Comparison of ENCODE assay signal across 16 cellular contexts in the genomic region with DNA sequence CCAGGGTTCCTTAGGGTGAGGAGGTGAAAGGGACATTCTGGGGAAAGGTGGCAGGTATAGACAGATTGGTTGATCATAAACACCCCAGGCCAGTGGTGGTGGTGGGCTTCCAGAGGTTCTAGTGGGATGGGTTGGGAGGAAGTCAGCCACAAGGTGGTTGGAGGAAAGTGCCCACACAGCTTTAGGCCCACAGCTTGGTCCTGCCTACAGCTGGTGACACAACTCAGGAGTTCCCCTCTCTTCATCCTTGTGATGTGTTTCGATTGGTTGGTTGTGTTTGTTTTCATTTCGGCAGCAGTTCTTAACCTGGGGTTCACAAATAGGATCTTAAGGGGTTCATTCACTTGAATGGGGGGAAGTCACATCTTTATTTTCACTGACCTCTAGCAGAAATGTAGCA.
DNase-seq lines count a peak whose midpoint lies in the region; ATAC-seq, FAIRE-seq and TF ChIP-seq lines count a peak whose summit lies in the region.
"Had no signal": no experiment of that assay in that cellular context is flagged by ENCODE, and none has a peak within 500 bp of the region (broad histone marks: within the 10 kb centered on the region; RNA-seq: fewer than 3 reads in every experiment).

No MANE protein-coding gene starts in this region.

- H3K4me1 Mint-ChIP-seq in T-cell = peaks cover 7 to 14% (median 7%) of the 10 kb centered on the region in 3 donors

- 14% methylated on average over 1 of the region's 2 CpGs for WGBS in K562 (ENCODE audit: insufficient coverage, low coverage, missing lambda C conversion rate)

- FAIRE-seq in GM12892 (lab: Jason Lieb, UNC) (peak; percentile 81), K562 (lab: Jason Lieb, UNC) (no peak)
- FAIRE-seq: TTC549 had no signal

- H4K20me1 ChIP-seq in K562 (replicated peaks; ENCODE audit: control insufficient read depth, insufficient read depth, low read length) = no peaks in the 10 kb centered on the region; the same call in 1 of the 2 replicates
- H4K20me1 ChIP-seq in osteoblast (ENCODE audit: insufficient read depth, low read length) = no peaks in the 10 kb centered on the region

- H3K36me3 ChIP-seq in K562 (ENCODE audit: control insufficient read depth, insufficient read depth, low read length) = peaks cover 29% of the 10 kb centered on the region; the same call in 2 of the 3 replicates
- H3K36me3 ChIP-seq in osteoblast (ENCODE audit: insufficient read depth, low read length) = no peaks in the 10 kb centered on the region
- H3K36me3 ChIP-seq in HAP-1 (replicated peaks) = no peaks in the 10 kb centered on the region
- H3K36me3 ChIP-seq: adrenal gland, colonic mucosa had no signal

- POLR2A ChIA-PET in K562 (lab: Yijun Ruan, JAX) (interaction anchor here (1.0 to 2.0 kb wide), 4 partner anchors 158 to 252 kb away, joined by 3 to 8 read pairs (median 4); no protein-coding TSS in a partner anchor), T-cell (lab: Charles Lee) (interaction anchor here in 1 of 2 donors (1.1 kb wide), 1 partner anchor 148 kb away, joined by 5 read pairs; no protein-coding TSS in a partner anchor)

- H3K79me2 ChIP-seq in K562 (ENCODE audit: control insufficient read depth, insufficient read depth, low read length) (peaks cover 21% of the 10 kb centered on the region; the same call in 2 of the 3 replicates), osteoblast (ENCODE audit: insufficient read depth, low read length) (no peaks in the 10 kb centered on the region)

- DNase-seq in GM12892 (ENCODE audit: insufficient read length) = no peak
- DNase-seq in K562 (ENCODE audit: extremely low read depth in 1 of 4, low spot score in 3 of 4) = no peak
- no peak for DNase-seq in osteoblast (ENCODE audit: insufficient read length, low spot score, missing footprints)
- DNase-seq in T-cell = no peak
- DNase-seq in HAP-1 (ENCODE audit: low spot score in 2 of 2) = no peak
- DNase-seq in SHP77 (lab: John Stamatoyannopoulos, UW) = no peak
- no peak for DNase-seq in NCI-H146 treated with DMSO at 0.1 percent for 48 hours (lab: John Stamatoyannopoulos, UW; ENCODE audit: unreplicated experiment)
- DNase-seq: colonic mucosa, heart left ventricle had no signal

- no peaks in the 10 kb centered on the region for H3K9me3 Mint-ChIP-seq in T-cell
- H3K9me3 Mint-ChIP-seq: nephron had no signal

- no peak overlapping the region for H3K4me3 ChIP-seq in K562
- no peak overlapping the region for H3K4me3 ChIP-seq in osteoblast (ENCODE audit: insufficient read depth, low read length)
- H3K4me3 ChIP-seq in HAP-1 = no peak overlapping the region
- H3K4me3 ChIP-seq: adrenal gland, colonic mucosa, heart left ventricle had no signal

- no peaks in the 10 kb centered on the region for H3K36me3 Mint-ChIP-seq in T-cell

- BruUV-seq in K562 (replicated peaks; lab: Mats Ljungman, UMichigan) = no TSS peak

- no peak overlapping the region for H3K27ac Mint-ChIP-seq in T-cell
- H3K27ac Mint-ChIP-seq: activated CD8-positive, alpha-beta T cell treated with anti-CD3 and anti-CD28 coated beads, Interleukin-2, amount 10 ng/mL, durations not matched to agents 7 days and 5 days had no signal

- no peak overlapping the region for H2AFZ ChIP-seq in K562 (ENCODE audit: low read depth, low read length)
- no peak overlapping the region for H2AFZ ChIP-seq in osteoblast (ENCODE audit: low read length)

- ATAC-seq in HG02870 (IDR thresholded peaks at IDR 0.05; ENCODE audit: unreplicated experiment) = peak; percentile 34
- peak; percentile 6; the same call in 1 of the 3 replicates for ATAC-seq in K562
- ATAC-seq in T-cell (replicated peaks in 1 of 4) = no peak

- no peak overlapping the region; a peak in 1 of 4 replicates for H3K9ac ChIP-seq in K562 (ENCODE audit: insufficient read depth in 1 of 2, low read depth in 2 of 2, low read length in 2 of 2)

- peaks cover 0 to 19% of the 10 kb centered on the region in 2 donors for H3K27me3 Mint-ChIP-seq in T-cell
- H3K27me3 Mint-ChIP-seq: CD4-positive, alpha-beta memory T cell had no signal

- H3K27me3 ChIP-seq in K562 (ENCODE audit: control insufficient read depth in 2 of 2, insufficient read depth in 2 of 2, low read length in 2 of 2) = no peaks in the 10 kb centered on the region
- H3K27me3 ChIP-seq in osteoblast (ENCODE audit: insufficient read depth, low read length) = peaks cover 4% of the 10 kb centered on the region
- no peaks in the 10 kb centered on the region for H3K27me3 ChIP-seq in HAP-1 (ENCODE audit: low read depth)
- H3K27me3 ChIP-seq: adrenal gland, colonic mucosa had no signal

- CTCF ChIA-PET in K562 (lab: Yijun Ruan, JAX; ENCODE audit: low intra/inter-chr PET ratio) = interaction anchor here (1.1 to 3.2 kb wide), 7 partner anchors 14 to 258 kb away, joined by 3 to 39 read pairs (median 4); no protein-coding TSS in a partner anchor
- CTCF ChIA-PET in T-cell (lab: Charles Lee) = interaction anchor here (0.6 to 5.1 kb wide), 18 partner anchors 10 to 428 kb away, joined by 3 to 38 read pairs (median 6); no protein-coding TSS in a partner anchor

- no peak overlapping the region for H3K4me3 Mint-ChIP-seq in T-cell
- H3K4me3 Mint-ChIP-seq: activated CD8-positive, alpha-beta T cell treated with anti-CD3 and anti-CD28 coated beads, Interleukin-2, amount 10 ng/mL, durations not matched to agents 7 days and 5 days; CD4-positive, alpha-beta memory T cell; nephron had no signal

- no peak overlapping the region for H3K4me2 ChIP-seq in K562 (ENCODE audit: insufficient read depth, low read length)
- no peak overlapping the region for H3K4me2 ChIP-seq in osteoblast (ENCODE audit: insufficient read depth, low read length)

- H3K9me1 ChIP-seq in K562 (ENCODE audit: control insufficient read depth, insufficient read depth, low read length) = no peaks in the 10 kb centered on the region

- TF ChIP-seq POLR2A in GM12892 (IDR thresholded peaks at IDR 0.05; ENCODE audit: low read depth, low read length) (no peak), K562 (conservative IDR thresholded peaks at IDR 0.05) (no peak)

- peaks cover 7 to 32% of the 10 kb centered on the region in 2 experiments; a peak in 3 of 5 replicates for H3K4me1 ChIP-seq in K562 (replicated peaks in 1 of 2; ENCODE audit: control insufficient read depth in 2 of 2, insufficient read depth in 2 of 2, low read length in 2 of 2)
- peaks cover 7% of the 10 kb centered on the region for H3K4me1 ChIP-seq in osteoblast (ENCODE audit: insufficient read depth, low read length)
- H3K4me1 ChIP-seq in HAP-1 = no peaks in the 10 kb centered on the region
- H3K4me1 ChIP-seq: colonic mucosa had no signal

- intact Hi-C loops in K562 (cut with micrococcal nuclease) = loop anchor here (1.0 to 10.0 kb wide), 5 partner anchors 187 to 685 kb away; a partner anchor contains a TSS

- in situ Hi-C loops in K562 (cut with MboI) = loop anchor here (5.0 to 25.0 kb wide), 3 partner anchors 247 to 702 kb away; no protein-coding TSS in a partner anchor
- in situ Hi-C loops in HAP-1 (cut with MboI; ENCODE audit: low sequenced_read_pairs) = loop anchor here (5.0 to 10.0 kb wide), 2 partner anchors 252 to 695 kb away; no protein-coding TSS in a partner anchor

- TF ChIP-seq CTCF in K562 (IDR thresholded peaks at IDR 0.05 in 2 of 3, conservative IDR thresholded peaks at IDR 0.05 in 1 of 3; ENCODE audit: insufficient read depth in 2 of 3, low read depth in 1 of 3, low read length in 3 of 3) (no peak), osteoblast (IDR thresholded peaks at IDR 0.05; ENCODE audit: extremely low read depth, low read depth, low read length) (no peak)

- H3K9me3 ChIP-seq in K562 (replicated peaks; ENCODE audit: control insufficient read depth, insufficient read depth, low read depth, low read length) = no peaks in the 10 kb centered on the region
- no peaks in the 10 kb centered on the region for H3K9me3 ChIP-seq in osteoblast (ENCODE audit: low read depth, low read length)
- H3K9me3 ChIP-seq in HAP-1 = no peaks in the 10 kb centered on the region
- H3K9me3 ChIP-seq: adrenal gland, colonic mucosa, heart left ventricle had no signal

- no peak for TF ChIP-seq RAD21 in K562 (CRISPR knock-in tag; conservative IDR thresholded peaks at IDR 0.05 in 1 of 2, IDR thresholded peaks at IDR 0.05 in 1 of 2)

- TF ChIP-seq EP300 in K562 (IDR thresholded peaks at IDR 0.05; ENCODE audit: low read length) = no peak

- H3K27ac ChIP-seq in K562 (ENCODE audit: extremely low read depth, low read depth, low read length) = no peak overlapping the region; the same call in 2 of the 3 replicates
- peak overlapping the region; percentile 4 for H3K27ac ChIP-seq in osteoblast (ENCODE audit: low read depth, low read length)
- H3K27ac ChIP-seq: colonic mucosa, heart left ventricle, HL-60 had no signal

TF ChIP-seq in K562, 482 proteins besides CTCF, POLR2A, EP300 and RAD21 (continues in another document):
- TF ChIP-seq SNIP1 (IDR thresholded peaks at IDR 0.05; ENCODE audit: low read depth) (no peak), ZNF766 (CRISPR knock-in tag; conservative IDR thresholded peaks at IDR 0.05) (no peak), NCOA4 (IDR thresholded peaks at IDR 0.05; ENCODE audit: partially characterized antibody) (no peak), SUPT5H (IDR thresholded peaks at IDR 0.05) (no peak), ZEB2 (IDR thresholded peaks at IDR 0.05) (no peak)
- TF ChIP-seq, protein P1, sequence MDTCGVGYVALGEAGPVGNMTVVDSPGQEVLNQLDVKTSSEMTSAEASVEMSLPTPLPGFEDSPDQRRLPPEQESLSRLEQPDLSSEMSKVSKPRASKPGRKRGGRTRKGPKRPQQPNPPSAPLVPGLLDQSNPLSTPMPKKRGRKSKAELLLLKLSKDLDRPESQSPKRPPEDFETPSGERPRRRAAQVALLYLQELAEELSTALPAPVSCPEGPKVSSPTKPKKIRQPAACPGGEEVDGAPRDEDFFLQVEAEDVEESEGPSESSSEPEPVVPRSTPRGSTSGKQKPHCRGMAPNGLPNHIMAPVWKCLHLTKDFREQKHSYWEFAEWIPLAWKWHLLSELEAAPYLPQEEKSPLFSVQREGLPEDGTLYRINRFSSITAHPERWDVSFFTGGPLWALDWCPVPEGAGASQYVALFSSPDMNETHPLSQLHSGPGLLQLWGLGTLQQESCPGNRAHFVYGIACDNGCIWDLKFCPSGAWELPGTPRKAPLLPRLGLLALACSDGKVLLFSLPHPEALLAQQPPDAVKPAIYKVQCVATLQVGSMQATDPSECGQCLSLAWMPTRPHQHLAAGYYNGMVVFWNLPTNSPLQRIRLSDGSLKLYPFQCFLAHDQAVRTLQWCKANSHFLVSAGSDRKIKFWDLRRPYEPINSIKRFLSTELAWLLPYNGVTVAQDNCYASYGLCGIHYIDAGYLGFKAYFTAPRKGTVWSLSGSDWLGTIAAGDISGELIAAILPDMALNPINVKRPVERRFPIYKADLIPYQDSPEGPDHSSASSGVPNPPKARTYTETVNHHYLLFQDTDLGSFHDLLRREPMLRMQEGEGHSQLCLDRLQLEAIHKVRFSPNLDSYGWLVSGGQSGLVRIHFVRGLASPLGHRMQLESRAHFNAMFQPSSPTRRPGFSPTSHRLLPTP (IDR thresholded peaks at IDR 0.05; ENCODE audit: borderline replicate concordance, extremely low read depth, insufficient read length) = no peak
- TF ChIP-seq, protein P2, sequence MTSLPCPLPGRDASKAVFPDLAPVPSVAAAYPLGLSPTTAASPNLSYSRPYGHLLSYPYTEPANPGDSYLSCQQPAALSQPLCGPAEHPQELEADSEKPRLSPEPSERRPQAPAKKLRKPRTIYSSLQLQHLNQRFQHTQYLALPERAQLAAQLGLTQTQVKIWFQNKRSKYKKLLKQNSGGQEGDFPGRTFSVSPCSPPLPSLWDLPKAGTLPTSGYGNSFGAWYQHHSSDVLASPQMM (CRISPR knock-in tag; IDR thresholded peaks at IDR 0.05) = no peak

Comparison
In these comparisons a context has a peak if more than half of its experiments do, and no peak if none do; other contexts are left out.
1. ATAC-seq: peak in HG02870 (single experiment) and K562 (single experiment); none in T-cell (0 of 4).